In the genomic region with DNA sequence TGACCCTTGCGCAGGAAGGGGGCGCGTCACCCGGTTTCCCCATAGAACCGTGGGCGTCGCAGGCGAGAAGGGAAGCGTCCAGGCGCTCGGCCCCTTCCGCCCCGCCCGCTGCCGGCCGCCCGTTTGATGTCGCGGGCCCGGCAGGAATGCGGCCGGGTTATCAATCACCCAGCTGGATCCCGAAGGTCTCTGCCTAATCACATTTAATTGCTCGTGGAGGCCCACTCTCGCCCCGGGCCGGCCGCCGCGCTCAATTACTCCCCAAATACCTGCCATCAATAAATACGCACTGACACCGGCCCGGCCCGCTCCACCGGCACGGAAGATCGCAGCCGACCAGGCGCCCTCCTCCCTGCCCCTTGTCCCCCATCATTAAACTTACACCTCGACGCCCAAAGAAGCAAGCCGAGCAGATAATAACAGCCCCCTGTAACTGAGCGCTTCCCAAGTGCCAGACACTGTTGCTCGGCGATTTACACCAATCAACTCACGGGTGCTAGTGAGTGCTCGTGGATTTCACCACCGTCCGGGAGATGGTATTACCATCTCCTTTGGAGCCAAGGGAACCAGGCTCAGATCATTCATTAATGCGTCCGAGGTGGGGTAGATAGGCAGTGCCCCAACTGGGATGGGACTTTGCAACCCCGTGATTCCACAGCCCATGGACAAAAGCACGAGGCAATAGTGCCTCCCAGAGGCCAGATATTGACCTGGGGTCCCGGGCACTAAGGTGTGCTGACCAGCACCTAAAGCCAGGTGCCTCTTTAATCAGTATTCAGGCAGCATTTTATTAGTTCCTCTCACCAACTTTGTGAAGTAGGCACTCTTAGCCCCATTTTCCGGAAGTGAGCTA, we compare ENCODE assay signal across 10 cellular contexts. TPM values are rescaled to one million over a fixed set of nuclear protein-coding genes. Genes with fewer than 3 reads are reported as not detected.
DNase-seq lines count a peak whose midpoint lies in the region; ATAC-seq, FAIRE-seq and TF ChIP-seq lines count a peak whose summit lies in the region.
"Had no signal": no experiment of that assay in that cellular context is flagged by ENCODE, and none has a peak within 500 bp of the region (broad histone marks: within the 10 kb centered on the region; RNA-seq: fewer than 3 reads in every experiment).

No MANE protein-coding gene starts in this region.

- H3K9me3 Mint-ChIP-seq in T-cell, result no peaks in the 10 kb centered on the region
- H3K9me3 Mint-ChIP-seq: dendritic cell treated with granulocyte-macrophage colony-stimulating factor and Interleukin-4, amounts not matched to agents 40 ng/mL and 50 ng/mL, for 4 days had no signal

- WGBS in K562 (ENCODE audit: insufficient coverage, low coverage, missing lambda C conversion rate), result 14% methylated on average over 37 of the region's 55 CpGs

- H3K4me3 ChIP-seq in A673 (ENCODE audit: low read depth, low read length, poor library complexity, severe bottlenecking), result no peak overlapping the region
- no peak overlapping the region for H3K4me3 ChIP-seq in K562

- peak; percentile 42 to 62 for TF ChIP-seq RAD21 in K562 (CRISPR knock-in tag; conservative IDR thresholded peaks at IDR 0.05 in 1 of 2, IDR thresholded peaks at IDR 0.05 in 1 of 2)

- no peaks in the 10 kb centered on the region for H3K36me3 Mint-ChIP-seq in T-cell

- no peak overlapping the region for H3K4me2 ChIP-seq in K562 (ENCODE audit: insufficient read depth, low read length)

- peak; percentile 52 for TF ChIP-seq CTCF in A673 (conservative IDR thresholded peaks at IDR 0.05; ENCODE audit: low read depth, low read length)
- peak; percentile 54 to 60 (median 55) for TF ChIP-seq CTCF in K562 (IDR thresholded peaks at IDR 0.05 in 2 of 3, conservative IDR thresholded peaks at IDR 0.05 in 1 of 3; ENCODE audit: insufficient read depth in 2 of 3, low read depth in 1 of 3, low read length in 3 of 3)

- H3K9me3 ChIP-seq in A673 (ENCODE audit: low read depth, low read length, poor library complexity, severe bottlenecking), result no peaks in the 10 kb centered on the region
- no peaks in the 10 kb centered on the region for H3K9me3 ChIP-seq in K562 (replicated peaks; ENCODE audit: control insufficient read depth, insufficient read depth, low read depth, low read length)

- FAIRE-seq in K562 (lab: Jason Lieb, UNC), result no peak
- FAIRE-seq: TTC549 had no signal

- H3K4me1 Mint-ChIP-seq in T-cell, result peaks cover 0 to 5% (median 5%) of the 10 kb centered on the region in 3 donors

- in situ Hi-C loops in K562 (cut with MboI), result no loop called here

- DNase-seq in A673 (ENCODE audit: low spot score) (no peak), HT-29 (ENCODE audit: low spot score) (peak; percentile 74), K562 (ENCODE audit: extremely low read depth in 1 of 4, low spot score in 3 of 4) (peak in 3 of 4 experiments; percentile 17 to 40 (median 27)), left lobe of liver (ENCODE audit: low spot score) (no peak), T-cell (no peak), NCI-H2196 (lab: John Stamatoyannopoulos, UW; ENCODE audit: unreplicated experiment) (no peak), epidermal melanocyte (ENCODE audit: insufficient read length, low spot score) (no peak)

- no TSS peak for BruUV-seq in A673 (replicated peaks; lab: Mats Ljungman, UMichigan)
- BruUV-seq in K562 (replicated peaks; lab: Mats Ljungman, UMichigan), result no TSS peak

- no peak overlapping the region for H2AFZ ChIP-seq in K562 (ENCODE audit: low read depth, low read length)

- peak overlapping the region in 1 of 2 donors; percentile 46 for H3K27ac Mint-ChIP-seq in T-cell
- H3K27ac Mint-ChIP-seq: dendritic cell treated with granulocyte-macrophage colony-stimulating factor and Interleukin-4, amounts not matched to agents 40 ng/mL and 50 ng/mL, for 4 days had no signal

- H3K27me3 Mint-ChIP-seq in T-cell, result peaks cover 66 to 77% of the 10 kb centered on the region in 2 donors

- H3K4me3 Mint-ChIP-seq in T-cell, result no peak overlapping the region
- H3K4me3 Mint-ChIP-seq: dendritic cell treated with granulocyte-macrophage colony-stimulating factor and Interleukin-4, amounts not matched to agents 40 ng/mL and 50 ng/mL, for 4 days had no signal

- H3K9me1 ChIP-seq in K562 (ENCODE audit: control insufficient read depth, insufficient read depth, low read length), result no peaks in the 10 kb centered on the region

- H3K36me3 ChIP-seq in A673 (ENCODE audit: insufficient read depth, low read length, poor library complexity, severe bottlenecking) (no peaks in the 10 kb centered on the region), K562 (ENCODE audit: control insufficient read depth, insufficient read depth, low read length) (no peaks in the 10 kb centered on the region)

- no peaks in the 10 kb centered on the region for H4K20me1 ChIP-seq in K562 (replicated peaks; ENCODE audit: control insufficient read depth, insufficient read depth, low read length)

- intact Hi-C loops in A673 (cut with micrococcal nuclease; ENCODE audit: unreplicated experiment), result loop anchor here (1.0 to 5.0 kb wide), 2 partner anchors 316 to 408 kb away; no protein-coding TSS in a partner anchor
- intact Hi-C loops in K562 (cut with micrococcal nuclease), result loop anchor here (1.0 kb wide), 1 partner anchor 316 kb away; no protein-coding TSS in a partner anchor

- H3K27ac ChIP-seq in A673 (ENCODE audit: low read depth, low read length, poor library complexity, severe bottlenecking), result no peak overlapping the region
- H3K27ac ChIP-seq in K562 (ENCODE audit: extremely low read depth, low read depth, low read length), result no peak overlapping the region

- CTCF ChIA-PET in A673 (lab: Charles Lee), result no interaction called here
- CTCF ChIA-PET in K562 (lab: Yijun Ruan, JAX; ENCODE audit: low intra/inter-chr PET ratio), result interaction anchor here (1.3 kb wide), 1 partner anchor 316 kb away, joined by 6 read pairs; no protein-coding TSS in a partner anchor
- CTCF ChIA-PET in T-cell (lab: Charles Lee), result no interaction called here

- H3K4me1 ChIP-seq in A673 (ENCODE audit: insufficient read depth, low read length, poor library complexity, severe bottlenecking) (no peaks in the 10 kb centered on the region), K562 (replicated peaks in 1 of 2; ENCODE audit: control insufficient read depth in 2 of 2, insufficient read depth in 2 of 2, low read length in 2 of 2) (peaks cover 0 to 7% of the 10 kb centered on the region in 2 experiments; a peak in 2 of 5 replicates)

- H3K79me2 ChIP-seq in K562 (ENCODE audit: control insufficient read depth, insufficient read depth, low read length), result no peaks in the 10 kb centered on the region

- TF ChIP-seq EP300 in K562 (IDR thresholded peaks at IDR 0.05; ENCODE audit: low read length), result no peak

- ATAC-seq in K562 (peak; percentile 72), left lobe of liver (peak; percentile 38), HG03378 (IDR thresholded peaks at IDR 0.05; ENCODE audit: unreplicated experiment) (no peak), T-cell (replicated peaks in 1 of 4) (no peak)

- TF ChIP-seq POLR2A in K562 (conservative IDR thresholded peaks at IDR 0.05), result no peak

- H3K9ac ChIP-seq in K562 (ENCODE audit: insufficient read depth in 1 of 2, low read depth in 2 of 2, low read length in 2 of 2), result no peak overlapping the region

- POLR2A ChIA-PET in A673 (lab: Charles Lee; ENCODE audit: low non-redundant PET), result interaction anchor here (0.5 kb wide), 1 partner anchor 240 kb away, joined by 6 read pairs; no protein-coding TSS in a partner anchor
- POLR2A ChIA-PET in K562 (lab: Yijun Ruan, JAX), result no interaction called here
- POLR2A ChIA-PET in T-cell (lab: Charles Lee), result no interaction called here

- H3K27me3 ChIP-seq in A673 (replicated peaks; ENCODE audit: insufficient read depth, low read depth, low read length, poor library complexity) (peaks cover 67% of the 10 kb centered on the region), K562 (ENCODE audit: control insufficient read depth in 2 of 2, insufficient read depth in 2 of 2, low read length in 2 of 2) (peaks cover 23 to 50% of the 10 kb centered on the region in 2 experiments; a peak in 4 of 5 replicates)

TF ChIP-seq in K562, 482 proteins besides CTCF, POLR2A, EP300 and RAD21:
- 0 out of 2 replicates have a peak, but pooled peaks have one; percentile 28 for TF ChIP-seq SMC3 (conservative IDR thresholded peaks at IDR 0.05; ENCODE audit: insufficient read depth, low read depth, low read length)
- TF ChIP-seq, protein P1, sequence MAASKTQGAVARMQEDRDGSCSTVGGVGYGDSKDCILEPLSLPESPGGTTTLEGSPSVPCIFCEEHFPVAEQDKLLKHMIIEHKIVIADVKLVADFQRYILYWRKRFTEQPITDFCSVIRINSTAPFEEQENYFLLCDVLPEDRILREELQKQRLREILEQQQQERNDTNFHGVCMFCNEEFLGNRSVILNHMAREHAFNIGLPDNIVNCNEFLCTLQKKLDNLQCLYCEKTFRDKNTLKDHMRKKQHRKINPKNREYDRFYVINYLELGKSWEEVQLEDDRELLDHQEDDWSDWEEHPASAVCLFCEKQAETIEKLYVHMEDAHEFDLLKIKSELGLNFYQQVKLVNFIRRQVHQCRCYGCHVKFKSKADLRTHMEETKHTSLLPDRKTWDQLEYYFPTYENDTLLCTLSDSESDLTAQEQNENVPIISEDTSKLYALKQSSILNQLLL (CRISPR knock-in tag; IDR thresholded peaks at IDR 0.05; ENCODE audit: borderline replicate concordance), result no peak

RNA-seq across cellular contexts. Expression of a gene that starts 11.3 kb away (rescaled TPM):
- total RNA-seq in A673 (2021) (not detected in 2 replicates), K562 (2014; rRNA removed) (not detected in 2 replicates), K562 (2014; rRNA removed; fragmentation: Illumina TruSeq; extraction: Trizol) (not detected in 2 replicates), K562 (2015; rRNA removed; fragmentation: Illumina TruSeq; extraction: Trizol) (not detected in 2 replicates), K562 (2021) (not detected in 2 replicates), left lobe of liver (not detected), T-cell (not detected)
- total RNA-seq in HT-29 (2014; rRNA removed; shearing (Covaris generic)), result 2.0 and 5.1 TPM in 2 replicates
- not detected in 2 replicates for total RNA-seq in K562 (2011; cell fraction: chromatin; rRNA removed; ENCODE audit: low replicate concordance)
- not detected in 2 replicates for total RNA-seq in K562 (2011; cell fraction: nucleolus; rRNA removed)
- total RNA-seq in K562 (2011; cell fraction: nucleoplasm; rRNA removed), result not detected in 2 replicates
- polyA plus RNA-seq in K562 (2011; rRNA removed) (not detected in 2 replicates), K562 (2014; fragmentation: Illumina TruSeq; extraction: Trizol) (not detected in 2 replicates), K562 (2014; fragmentation: Nextera tagmentation; extraction: Ambion mirVana) (not detected), K562 (2014; rRNA removed) (not detected in 2 replicates)
- not detected in 2 replicates for polyA plus RNA-seq in K562 (2011; cell fraction: cytosol; rRNA removed)
- not detected in 2 replicates for polyA plus RNA-seq in K562 (2011; cell fraction: nucleus; rRNA removed)
- not detected in 2 replicates for polyA plus RNA-seq in K562 (2012)
- not detected in 2 replicates for polyA minus RNA-seq in K562 (2011; rRNA and poly(A)+ RNA removed)
- polyA minus RNA-seq in K562 (2011; cell fraction: cytosol; rRNA and poly(A)+ RNA removed), result not detected in 2 replicates
- not detected in 2 replicates for polyA minus RNA-seq in K562 (2011; cell fraction: nucleus; rRNA and poly(A)+ RNA removed)

Comparison
In these comparisons a context has a peak if more than half of its experiments do, and no peak if none do; other contexts are left out.
1. DNase-seq: peak in HT-29 (single experiment) and K562 (3 of 4); none in A673 (single experiment), left lobe of liver (single experiment), T-cell (0 of 34), NCI-H2196 (single experiment) and epidermal melanocyte (single experiment).
2. ATAC-seq: peak in K562 (single experiment) and left lobe of liver (single experiment); none in HG03378 (single experiment) and T-cell (0 of 4).